In genomic region chr7:90701021-90701420, GRCh38 we compare ENCODE assay signal across 12 cellular contexts.
DNase-seq lines count a peak whose midpoint lies in the region; ATAC-seq and TF ChIP-seq lines count a peak whose summit lies in the region.
"Had no signal": no experiment of that assay in that cellular context is flagged by ENCODE, and none has a peak within 500 bp of the region (broad histone marks: within the 10 kb centered on the region; RNA-seq: fewer than 3 reads in every experiment).

No MANE protein-coding gene starts in this region.

- TF ChIP-seq POLR2A in upper lobe of left lung (IDR thresholded peaks at IDR 0.05): no peak

- H3K4me3 ChIP-seq in left ventricle myocardium inferior: peak overlapping the region; percentile 56
- H3K4me3 ChIP-seq in fibroblast of villous mesenchyme (ENCODE audit: low read depth, low read length): peak overlapping the region; percentile 22
- H3K4me3 ChIP-seq in upper lobe of left lung: peak overlapping the region in 3 of 4 donors; percentile 11 to 33 (median 27)

- H3K9me3 ChIP-seq in left ventricle myocardium inferior (replicated peaks) (no peaks in the 10 kb centered on the region), upper lobe of left lung (no peaks in the 10 kb centered on the region)

- no peak for TF ChIP-seq CTCF in left ventricle myocardium inferior (IDR thresholded peaks at IDR 0.05; ENCODE audit: borderline replicate concordance)
- no peak for TF ChIP-seq CTCF in fibroblast of villous mesenchyme (IDR thresholded peaks at IDR 0.05; ENCODE audit: insufficient read depth, low read depth, low read length)
- TF ChIP-seq CTCF in upper lobe of left lung (IDR thresholded peaks at IDR 0.05): no peak

- H3K9me3 Mint-ChIP-seq in activated naive CD4-positive, alpha-beta T cell treated with anti-CD3 and anti-CD28 coated beads, Interleukin-2, amount 50 U/mL, for 72 hours: peaks cover under 1 to 5% of the 10 kb centered on the region in 2 donors

- no peak for TF ChIP-seq EP300 in upper lobe of left lung (IDR thresholded peaks at IDR 0.05)

- ATAC-seq in Right ventricle myocardium inferior (no peak), HG03378 (IDR thresholded peaks at IDR 0.05; ENCODE audit: unreplicated experiment) (peak; percentile 71), upper lobe of left lung (ENCODE audit: low FRiP score in 2 of 2) (peak in 1 of 2 donors; percentile 34)
- ATAC-seq in activated naive CD4-positive, alpha-beta T cell treated with anti-CD3 and anti-CD28 coated beads, Interleukin-2, amount 50 U/mL, for 72 hours: no peak

- no peaks in the 10 kb centered on the region for H3K36me3 ChIP-seq in left ventricle myocardium inferior
- no peaks in the 10 kb centered on the region for H3K36me3 ChIP-seq in upper lobe of left lung

- intact Hi-C loops in left ventricle myocardium inferior (cut with micrococcal nuclease) (no loop called here), Right ventricle myocardium inferior (cut with DNase I) (loop anchor here (10.0 kb wide), 1 partner anchor 334 kb away; no protein-coding TSS in a partner anchor)

- H3K27me3 ChIP-seq in left ventricle myocardium inferior (ENCODE audit: low read depth) (no peaks in the 10 kb centered on the region), upper lobe of left lung (no peaks in the 10 kb centered on the region)

- WGBS in upper lobe of left lung, 2 donors: 20 to 28% methylated on average over 3 of the region's 3 CpGs

- H3K27ac Mint-ChIP-seq in activated naive CD4-positive, alpha-beta T cell treated with anti-CD3 and anti-CD28 coated beads, Interleukin-2, amount 50 U/mL, for 72 hours: no peak overlapping the region
- H3K27ac Mint-ChIP-seq: T-cell had no signal

- H3K4me1 ChIP-seq in left ventricle myocardium inferior (peaks cover 50% of the 10 kb centered on the region), upper lobe of left lung (peaks cover 8 to 40% (median 26%) of the 10 kb centered on the region in 4 donors)

- peak overlapping the region; percentile 61 for H3K27ac ChIP-seq in left ventricle myocardium inferior (replicated peaks)
- H3K27ac ChIP-seq in upper lobe of left lung: peak overlapping the region in 3 of 4 donors; percentile 5 to 62 (median 5)

- H3K36me3 Mint-ChIP-seq in activated naive CD4-positive, alpha-beta T cell treated with anti-CD3 and anti-CD28 coated beads, Interleukin-2, amount 50 U/mL, for 72 hours: no peaks in the 10 kb centered on the region
- H3K36me3 Mint-ChIP-seq: T-cell had no signal

- DNase-seq in left ventricle myocardium inferior (no peak), Right ventricle myocardium inferior (ENCODE audit: missing footprints) (no peak), fibroblast of villous mesenchyme (ENCODE audit: low read depth) (no peak), upper lobe of left lung (no peak), GDM1 (lab: John Stamatoyannopoulos, UW) (no peak)
- DNase-seq in activated naive CD4-positive, alpha-beta T cell treated with anti-CD3 and anti-CD28 coated beads, Interleukin-2, amount 50 U/mL, for 72 hours (ENCODE audit: low spot score in 2 of 2): no peak
- no peak for DNase-seq in stimulated activated CD4-positive, alpha-beta T cell treated with anti-CD3 and anti-CD28 coated beads, Interleukin-4, amount 100 ng/mL, for 1 hour
- DNase-seq: activated effector memory CD4-positive, alpha-beta T cell treated with Interleukin-2 at 50 U/mL for 16 hours; midbrain; NCI-H2029; T-cell had no signal
